20 cellular contexts compared by ENCODE assay signal in genomic region chr10:15478429-15478828, GRCh38.
"Had no signal": no experiment of that assay in that cellular context is flagged by ENCODE, and none has a peak within 500 bp of the region (broad histone marks: within the 10 kb centered on the region; RNA-seq: fewer than 3 reads in every experiment).

No MANE protein-coding gene starts in this region.

- H3K27ac ChIP-seq: adrenal gland, brain microvascular endothelial cell, coronary artery, heart left ventricle, lower lobe of right lung, sigmoid colon, testis, vagina had no signal

- DNase-seq: activated naive CD4-positive, alpha-beta T cell; activated T-cell treated with anti-CD3 and anti-CD28 coated beads, Interleukin-2, amount 50 U/mL, for 1 hour; adrenal gland; brain microvascular endothelial cell; heart left ventricle; kidney; lower lobe of right lung; naive thymus-derived CD8-positive, alpha-beta T cell; retina; sigmoid colon; stimulated activated CD4-positive, alpha-beta T cell treated with anti-CD3 and anti-CD28 coated beads, Interleukin-2, amount 100 ng/mL, for 48 hours; stimulated activated CD8-positive, alpha-beta memory T cell treated with anti-CD3 and anti-CD28 coated beads, Interleukin-4, amount 100 ng/mL, for 48 hours; stimulated activated naive B cell treated with anti-CD40 and anti-IgM and Interleukin-4, amounts not matched to agents 10 μg/mL and 1 μg/mL and 100 μg/mL, for 72 hours; T-helper 9 cell; testis had no signal

- H3K9me3 ChIP-seq: adrenal gland, ascending aorta, lower lobe of right lung, sigmoid colon, testis, vagina had no signal

- ATAC-seq: activated T-helper 17 cell treated with anti-CD3 and anti-CD28 coated beads, Interleukin-2, amount 50 U/mL, for 72 hours; heart left ventricle; left lobe of liver; lower lobe of right lung; naive thymus-derived CD8-positive, alpha-beta T cell; stimulated activated naive B cell treated with anti-CD40 and anti-IgM and Interleukin-4, amounts not matched to agents 10 μg/mL and 1 μg/mL and 100 μg/mL, for 72 hours had no signal

- H3K36me3 ChIP-seq: adrenal gland, ascending aorta, brain microvascular endothelial cell, heart left ventricle, lower lobe of right lung, sigmoid colon, vagina had no signal

- H3K4me3 ChIP-seq: adrenal gland, ascending aorta, coronary artery, heart left ventricle, lower lobe of right lung, sigmoid colon, testis, vagina had no signal

- H3K27me3 ChIP-seq: adrenal gland, ascending aorta, brain microvascular endothelial cell, sigmoid colon, testis, vagina had no signal

- H3K4me1 ChIP-seq: adrenal gland, lower lobe of right lung, sigmoid colon, testis, vagina had no signal
